18 cellular contexts compared by ENCODE assay signal in the genomic region with DNA sequence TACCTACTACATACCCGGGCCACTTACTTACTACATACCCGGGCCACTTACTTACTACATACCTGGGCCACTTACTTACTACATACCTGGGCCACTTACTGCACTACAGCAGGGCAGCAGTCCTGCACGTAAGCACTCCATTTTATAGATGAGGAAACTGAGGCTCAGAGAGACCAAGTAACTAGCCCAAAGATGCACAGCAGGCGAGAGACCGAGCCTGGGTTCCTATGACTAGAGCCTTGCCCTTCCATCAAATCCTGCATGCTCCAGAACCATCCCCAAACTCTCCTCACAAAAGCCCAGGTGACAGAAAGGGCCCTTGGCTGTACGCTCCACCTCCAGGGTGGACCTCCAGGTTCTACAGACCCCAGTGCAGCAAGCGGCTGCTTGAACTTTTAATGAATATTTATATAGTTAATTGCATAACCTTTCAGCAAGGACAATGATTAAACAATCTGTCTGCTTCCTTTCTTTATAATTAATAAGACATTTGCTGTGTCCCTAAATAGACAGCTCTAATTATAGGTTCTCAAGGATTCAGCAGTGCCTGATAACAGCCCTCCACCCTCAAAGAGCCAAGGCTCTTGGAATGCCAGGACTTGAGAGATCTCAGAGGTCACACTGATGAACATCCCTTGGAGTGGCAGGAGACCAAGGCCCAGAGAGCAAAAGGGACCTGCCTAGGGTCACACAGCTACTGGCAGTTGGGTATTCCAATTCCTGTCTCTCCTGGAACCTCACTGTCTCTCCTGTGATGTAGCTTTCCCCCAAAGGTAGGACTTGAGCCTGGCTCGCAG. TPM values are rescaled to one million over a fixed set of nuclear protein-coding genes. Genes with fewer than 3 reads are reported as not detected.
A peak's percentile ranks its signal among the peaks of the same experiment; 100 is the strongest.
DNase-seq lines count a peak whose midpoint lies in the region; ATAC-seq, FAIRE-seq and TF ChIP-seq lines count a peak whose summit lies in the region.
"Had no signal": no experiment of that assay in that cellular context is flagged by ENCODE, and none has a peak within 500 bp of the region (broad histone marks: within the 10 kb centered on the region; RNA-seq: fewer than 3 reads in every experiment).

No MANE protein-coding gene starts in this region.

- TF ChIP-seq RAD21 in K562 (CRISPR knock-in tag; conservative IDR thresholded peaks at IDR 0.05 in 1 of 2, IDR thresholded peaks at IDR 0.05 in 1 of 2), result no peak

- H3K9me1 ChIP-seq in K562 (ENCODE audit: control insufficient read depth, insufficient read depth, low read length), result no peaks in the 10 kb centered on the region

- intact Hi-C loops in activated CD8-positive, alpha-beta T cell treated with anti-CD3 and anti-CD28 coated beads for 36 hours (cut with micrococcal nuclease), result no loop called here
- intact Hi-C loops in K562 (cut with micrococcal nuclease), result no loop called here

- no TSS peak for BruUV-seq in K562 (replicated peaks; lab: Mats Ljungman, UMichigan)

- H4K20me1 ChIP-seq in KMS-11 (ENCODE audit: insufficient read depth) (no peaks in the 10 kb centered on the region), K562 (replicated peaks; ENCODE audit: control insufficient read depth, insufficient read depth, low read length) (peaks cover 4% of the 10 kb centered on the region; the same call in 1 of the 2 replicates)

- POLR2A ChIA-PET in activated CD8-positive, alpha-beta T cell treated with anti-CD3 and anti-CD28 coated beads, Interleukin-2, amount 10 ng/mL, durations not matched to agents 7 days and 5 days (lab: Charles Lee), result no interaction called here
- POLR2A ChIA-PET in activated CD8-positive, alpha-beta T cell treated with anti-CD3 and anti-CD28 coated beads for 36 hours (lab: Charles Lee), result no interaction called here
- POLR2A ChIA-PET in K562 (lab: Yijun Ruan, JAX), result no interaction called here
- POLR2A ChIA-PET in HEK293T (lab: Yijun Ruan, JAX), result no interaction called here

- TF ChIP-seq POLR2A in K562 (conservative IDR thresholded peaks at IDR 0.05), result no peak

- peak overlapping the region; percentile 1; the same call in 1 of the 2 replicates for H3K27ac ChIP-seq in KMS-11
- H3K27ac ChIP-seq in K562 (ENCODE audit: extremely low read depth, low read depth, low read length), result no peak overlapping the region
- H3K27ac ChIP-seq: BLaER1 treated with 17β-estradiol and CSF1 and Interleukin-3, amounts not matched to agents 10 nM and 100 nM; GM23248 had no signal

- H3K27me3 ChIP-seq in KMS-11 (ENCODE audit: insufficient read depth, low read depth) (no peaks in the 10 kb centered on the region), K562 (ENCODE audit: control insufficient read depth in 2 of 2, insufficient read depth in 2 of 2, low read length in 2 of 2) (no peaks in the 10 kb centered on the region)
- H3K27me3 ChIP-seq: BLaER1 treated with 17β-estradiol and CSF1 and Interleukin-3, amounts not matched to agents 10 nM and 100 nM had no signal

- H3K4me1 ChIP-seq in KMS-11 (ENCODE audit: low read depth, poor library complexity, severe bottlenecking) (no peaks in the 10 kb centered on the region), K562 (replicated peaks in 1 of 2; ENCODE audit: control insufficient read depth in 2 of 2, insufficient read depth in 2 of 2, low read length in 2 of 2) (no peaks in the 10 kb centered on the region)

- 96% methylated on average over 8 of the region's 8 CpGs for WGBS in K562 (ENCODE audit: insufficient coverage, low coverage, missing lambda C conversion rate)

- CTCF ChIA-PET in activated CD8-positive, alpha-beta T cell treated with anti-CD3 and anti-CD28 coated beads, Interleukin-2, amount 10 ng/mL, durations not matched to agents 7 days and 5 days (lab: Charles Lee), result no interaction called here
- CTCF ChIA-PET in activated CD8-positive, alpha-beta T cell treated with anti-CD3 and anti-CD28 coated beads for 36 hours (lab: Charles Lee), result interaction anchor here (1.2 kb wide), 1 partner anchor 12 kb away, joined by 3 read pairs; no protein-coding TSS in a partner anchor
- CTCF ChIA-PET in K562 (lab: Yijun Ruan, JAX; ENCODE audit: low intra/inter-chr PET ratio) (interaction anchor here (0.6 kb wide), 1 partner anchor 422 kb away, joined by 3 read pairs; no protein-coding TSS in a partner anchor), HEK293T (lab: Yijun Ruan, JAX) (no interaction called here)

- TF ChIP-seq CTCF in activated CD8-positive, alpha-beta T cell treated with anti-CD3 and anti-CD28 coated beads for 36 hours (IDR thresholded peaks at IDR 0.05), result no peak
- TF ChIP-seq CTCF in KMS-11 (conservative IDR thresholded peaks at IDR 0.05; ENCODE audit: low read depth, low read length), result no peak
- no peak for TF ChIP-seq CTCF in K562 (IDR thresholded peaks at IDR 0.05 in 2 of 3, conservative IDR thresholded peaks at IDR 0.05 in 1 of 3; ENCODE audit: insufficient read depth in 2 of 3, low read depth in 1 of 3, low read length in 3 of 3)
- no peak for TF ChIP-seq CTCF in omental fat pad (IDR thresholded peaks at IDR 0.05)

- H3K27me3 Mint-ChIP-seq in activated CD8-positive, alpha-beta T cell treated with anti-CD3 and anti-CD28 coated beads, Interleukin-2, amount 10 ng/mL, durations not matched to agents 7 days and 5 days (ENCODE audit: low read depth), result no peaks in the 10 kb centered on the region
- H3K27me3 Mint-ChIP-seq in activated CD8-positive, alpha-beta T cell treated with anti-CD3 and anti-CD28 coated beads for 36 hours, result no peaks in the 10 kb centered on the region
- H3K27me3 Mint-ChIP-seq: CD4-positive, alpha-beta T cell; IgD-negative memory B cell had no signal

- no peaks in the 10 kb centered on the region for H3K9me3 Mint-ChIP-seq in activated CD8-positive, alpha-beta T cell treated with anti-CD3 and anti-CD28 coated beads, Interleukin-2, amount 10 ng/mL, durations not matched to agents 7 days and 5 days (ENCODE audit: insufficient read depth)
- H3K9me3 Mint-ChIP-seq in activated CD8-positive, alpha-beta T cell treated with anti-CD3 and anti-CD28 coated beads for 36 hours, result no peaks in the 10 kb centered on the region
- H3K9me3 Mint-ChIP-seq: CD4-positive, alpha-beta T cell; IgD-negative memory B cell had no signal

- H3K4me3 ChIP-seq in KMS-11 (IDR thresholded peaks at IDR 0.05; ENCODE audit: insufficient read depth, low read depth, low read length) (no peak overlapping the region), K562 (no peak overlapping the region)
- H3K4me3 ChIP-seq: BLaER1 treated with 17β-estradiol and CSF1 and Interleukin-3, amounts not matched to agents 10 nM and 100 nM; GM12878; GM23248 had no signal

- in situ Hi-C loops in K562 (cut with MboI), result no loop called here

- peaks cover 32% of the 10 kb centered on the region for H3K36me3 Mint-ChIP-seq in activated CD8-positive, alpha-beta T cell treated with anti-CD3 and anti-CD28 coated beads, Interleukin-2, amount 10 ng/mL, durations not matched to agents 7 days and 5 days (ENCODE audit: low read depth)
- peaks cover 16% of the 10 kb centered on the region for H3K36me3 Mint-ChIP-seq in activated CD8-positive, alpha-beta T cell treated with anti-CD3 and anti-CD28 coated beads for 36 hours (ENCODE audit: low read depth)

- H3K9ac ChIP-seq in KMS-11, result no peak overlapping the region
- H3K9ac ChIP-seq in K562 (ENCODE audit: insufficient read depth in 1 of 2, low read depth in 2 of 2, low read length in 2 of 2), result no peak overlapping the region
- H3K9ac ChIP-seq: BLaER1 treated with 17β-estradiol and CSF1 and Interleukin-3, amounts not matched to agents 10 nM and 100 nM; GM23248 had no signal

- FAIRE-seq in K562 (lab: Jason Lieb, UNC), result peak; percentile 32
- FAIRE-seq: GM12878, GM18507, H54 had no signal

- no peaks in the 10 kb centered on the region for H3K9me3 ChIP-seq in K562 (replicated peaks; ENCODE audit: control insufficient read depth, insufficient read depth, low read depth, low read length)
- H3K9me3 ChIP-seq: BLaER1 treated with 17β-estradiol and CSF1 and Interleukin-3, amounts not matched to agents 10 nM and 100 nM had no signal

- H3K4me2 ChIP-seq in KMS-11, result no peak overlapping the region
- H3K4me2 ChIP-seq in K562 (ENCODE audit: insufficient read depth, low read length), result no peak overlapping the region
- H3K4me2 ChIP-seq: BLaER1 treated with 17β-estradiol and CSF1 and Interleukin-3, amounts not matched to agents 10 nM and 100 nM had no signal

- no peak for DNase-seq in activated CD8-positive, alpha-beta T cell treated with anti-CD3 and anti-CD28 coated beads, Interleukin-2, amount 10 ng/mL, durations not matched to agents 7 days and 5 days
- DNase-seq in activated CD8-positive, alpha-beta T cell treated with anti-CD3 and anti-CD28 coated beads for 36 hours, result no peak
- no peak for DNase-seq in K562 (ENCODE audit: extremely low read depth in 1 of 4, low spot score in 3 of 4)
- no peak for DNase-seq in omental fat pad (ENCODE audit: low spot score)
- DNase-seq in HEK293T (ENCODE audit: extremely low spot score), result no peak
- DNase-seq in glomerular visceral epithelial cell (ENCODE audit: extremely low spot score), result no peak
- DNase-seq: 8988T; ACHN; Calu3; CD4-positive, alpha-beta T cell; DMS79; GM23248 had no signal

- H3K4me3 Mint-ChIP-seq in activated CD8-positive, alpha-beta T cell treated with anti-CD3 and anti-CD28 coated beads, Interleukin-2, amount 10 ng/mL, durations not matched to agents 7 days and 5 days, result no peak overlapping the region
- no peak overlapping the region for H3K4me3 Mint-ChIP-seq in activated CD8-positive, alpha-beta T cell treated with anti-CD3 and anti-CD28 coated beads for 36 hours
- H3K4me3 Mint-ChIP-seq: CD4-positive, alpha-beta T cell; IgD-negative memory B cell had no signal

- TF ChIP-seq EP300 in K562 (IDR thresholded peaks at IDR 0.05; ENCODE audit: low read length), result no peak

- H3K79me2 ChIP-seq in KMS-11 (ENCODE audit: insufficient read depth, low read depth) (no peaks in the 10 kb centered on the region), K562 (ENCODE audit: control insufficient read depth, insufficient read depth, low read length) (no peaks in the 10 kb centered on the region)

- peaks cover 9% of the 10 kb centered on the region for H3K4me1 Mint-ChIP-seq in activated CD8-positive, alpha-beta T cell treated with anti-CD3 and anti-CD28 coated beads, Interleukin-2, amount 10 ng/mL, durations not matched to agents 7 days and 5 days (ENCODE audit: low read depth)
- peaks cover 4% of the 10 kb centered on the region for H3K4me1 Mint-ChIP-seq in activated CD8-positive, alpha-beta T cell treated with anti-CD3 and anti-CD28 coated beads for 36 hours (ENCODE audit: low read depth)
- H3K4me1 Mint-ChIP-seq: IgD-negative memory B cell had no signal

- peak overlapping the region; percentile 34 for H3K27ac Mint-ChIP-seq in activated CD8-positive, alpha-beta T cell treated with anti-CD3 and anti-CD28 coated beads, Interleukin-2, amount 10 ng/mL, durations not matched to agents 7 days and 5 days
- no peak overlapping the region for H3K27ac Mint-ChIP-seq in activated CD8-positive, alpha-beta T cell treated with anti-CD3 and anti-CD28 coated beads for 36 hours
- H3K27ac Mint-ChIP-seq: CD4-positive, alpha-beta T cell; IgD-negative memory B cell had no signal

- H3K36me3 ChIP-seq in KMS-11 (ENCODE audit: insufficient read depth), result peaks cover 20% of the 10 kb centered on the region; the same call in 1 of the 2 replicates
- peaks cover 88% of the 10 kb centered on the region; the same call in 2 of the 3 replicates for H3K36me3 ChIP-seq in K562 (ENCODE audit: control insufficient read depth, insufficient read depth, low read length)

- H2AFZ ChIP-seq in KMS-11 (ENCODE audit: low read depth) (no peak overlapping the region), K562 (ENCODE audit: low read depth, low read length) (no peak overlapping the region)
- H2AFZ ChIP-seq: GM23248 had no signal

- no peak for ATAC-seq in activated CD8-positive, alpha-beta T cell treated with anti-CD3 and anti-CD28 coated beads, Interleukin-2, amount 10 ng/mL, durations not matched to agents 7 days and 5 days
- ATAC-seq in activated CD8-positive, alpha-beta T cell treated with anti-CD3 and anti-CD28 coated beads for 36 hours, result no peak
- ATAC-seq in K562, result no peak
- no peak for ATAC-seq in omental fat pad (ENCODE audit: low FRiP score)
- ATAC-seq: GM12878 had no signal

RNA-seq across cellular contexts. Expression of a gene that starts 43.4 kb away (rescaled TPM):
- 10 to 100 TPM; 62.7 to 71.8 TPM for total RNA-seq in activated CD8-positive, alpha-beta T cell treated with anti-CD3 and anti-CD28 coated beads, Interleukin-2, amount 10 ng/mL, durations not matched to agents 7 days and 5 days
- total RNA-seq in activated CD8-positive, alpha-beta T cell treated with anti-CD3 and anti-CD28 coated beads for 36 hours, result 10 to 100 TPM; 39.9 to 41.6 TPM
- 204 and 345 TPM in 2 replicates for total RNA-seq in K562 (2011; cell fraction: chromatin; rRNA removed; ENCODE audit: low replicate concordance)
- total RNA-seq in K562 (2011; cell fraction: nucleolus; rRNA removed), result 194 and 216 TPM in 2 replicates
- total RNA-seq in K562 (2011; cell fraction: nucleoplasm; rRNA removed), result 168 and 198 TPM in 2 replicates
- 24.2 and 27.6 TPM in 2 replicates for total RNA-seq in K562 (2014; rRNA removed)
- total RNA-seq in K562 (2014; rRNA removed; fragmentation: Illumina TruSeq; extraction: Trizol), result 27.5 and 29.1 TPM in 2 replicates
- total RNA-seq in K562 (2015; rRNA removed; fragmentation: Illumina TruSeq; extraction: Trizol), result 35.3 and 35.9 TPM in 2 replicates
- 34.3 and 42.7 TPM in 2 replicates for total RNA-seq in K562 (2021)
- 56.1 and 81.1 TPM in 2 replicates for polyA plus RNA-seq in K562 (2011; rRNA removed)
- 51.8 and 56.8 TPM in 2 replicates for polyA plus RNA-seq in K562 (2011; cell fraction: cytosol; rRNA removed)
- 300 and 376 TPM in 2 replicates for polyA plus RNA-seq in K562 (2011; cell fraction: nucleus; rRNA removed)
- polyA plus RNA-seq in K562 (2012), result 19.3 and 23.5 TPM in 2 replicates
- polyA plus RNA-seq in K562 (2014; fragmentation: Illumina TruSeq; extraction: Trizol), result 41.4 and 44.4 TPM in 2 replicates
- 1 to 10 TPM; 7.1 to 8.8 TPM for polyA plus RNA-seq in K562 (2014; fragmentation: Nextera tagmentation; extraction: Ambion mirVana)
- 31.3 and 35.3 TPM in 2 replicates for polyA plus RNA-seq in K562 (2014; rRNA removed)
- polyA minus RNA-seq in K562 (2011; rRNA and poly(A)+ RNA removed), result 90.5 and 95.8 TPM in 2 replicates
- 33.8 and 37.6 TPM in 2 replicates for polyA minus RNA-seq in K562 (2011; cell fraction: cytosol; rRNA and poly(A)+ RNA removed)
- 90.9 and 98.3 TPM in 2 replicates for polyA minus RNA-seq in K562 (2011; cell fraction: nucleus; rRNA and poly(A)+ RNA removed)
- total RNA-seq in omental fat pad, result 10 to 100 TPM in 1 of 4 donors, 1 to 10 TPM in 3; 1.6 to 22.0 (median 7.4) TPM

RNA-seq across cellular contexts. Expression of a gene that starts 46.1 kb away (rescaled TPM):
- total RNA-seq in activated CD8-positive, alpha-beta T cell treated with anti-CD3 and anti-CD28 coated beads, Interleukin-2, amount 10 ng/mL, durations not matched to agents 7 days and 5 days, result 10 to 100 TPM; 83.1 to 85.2 TPM
- 10 to 100 TPM; 90.9 to 91.4 TPM for total RNA-seq in activated CD8-positive, alpha-beta T cell treated with anti-CD3 and anti-CD28 coated beads for 36 hours
- 10.5 and 25.2 TPM in 2 replicates for total RNA-seq in K562 (2011; cell fraction: chromatin; rRNA removed; ENCODE audit: low replicate concordance)
- total RNA-seq in K562 (2011; cell fraction: nucleolus; rRNA removed), result 13.8 and 15.3 TPM in 2 replicates
- total RNA-seq in K562 (2011; cell fraction: nucleoplasm; rRNA removed), result 23.0 and 35.0 TPM in 2 replicates
- total RNA-seq in K562 (2014; rRNA removed) (106 and 125 TPM in 2 replicates), K562 (2014; rRNA removed; fragmentation: Illumina TruSeq; extraction: Trizol) (135 and 156 TPM in 2 replicates), K562 (2015; rRNA removed; fragmentation: Illumina TruSeq; extraction: Trizol) (134 and 152 TPM in 2 replicates), K562 (2021) (110 and 113 TPM in 2 replicates), omental fat pad (10 to 100 TPM; 20.3 to 46.7 (median 26.8) TPM)
- polyA plus RNA-seq in K562 (2011; rRNA removed) (80.7 and 102 TPM in 2 replicates), K562 (2014; fragmentation: Illumina TruSeq; extraction: Trizol) (184 and 190 TPM in 2 replicates), K562 (2014; fragmentation: Nextera tagmentation; extraction: Ambion mirVana) (100 to 1,000 TPM; 132 to 342 TPM), K562 (2014; rRNA removed) (243 and 263 TPM in 2 replicates)
- 10.7 and 38.1 TPM in 2 replicates for polyA plus RNA-seq in K562 (2011; cell fraction: cytosol; rRNA removed)
- 9.7 and 18.4 TPM in 2 replicates for polyA plus RNA-seq in K562 (2011; cell fraction: nucleus; rRNA removed)
- polyA plus RNA-seq in K562 (2012), result 79.1 and 298 TPM in 2 replicates
- polyA minus RNA-seq in K562 (2011; rRNA and poly(A)+ RNA removed), result 71.4 and 83.4 TPM in 2 replicates
- polyA minus RNA-seq in K562 (2011; cell fraction: cytosol; rRNA and poly(A)+ RNA removed), result 29.5 and 30.9 TPM in 2 replicates
- polyA minus RNA-seq in K562 (2011; cell fraction: nucleus; rRNA and poly(A)+ RNA removed), result 18.8 and 38.3 TPM in 2 replicates

Comparison
In these comparisons a context has a peak if more than half of its experiments do, and no peak if none do; other contexts are left out.
1. CTCF ChIA-PET loops: an anchor here in activated CD8-positive, alpha-beta T cell treated with anti-CD3 and anti-CD28 coated beads for 36 hours (1.2 kb wide) and K562 (0.6 kb wide); none called in activated CD8-positive, alpha-beta T cell treated with anti-CD3 and anti-CD28 coated beads, Interleukin-2, amount 10 ng/mL, durations not matched to agents 7 days and 5 days and HEK293T.